8 cellular contexts compared by ENCODE assay signal in the genomic region with DNA sequence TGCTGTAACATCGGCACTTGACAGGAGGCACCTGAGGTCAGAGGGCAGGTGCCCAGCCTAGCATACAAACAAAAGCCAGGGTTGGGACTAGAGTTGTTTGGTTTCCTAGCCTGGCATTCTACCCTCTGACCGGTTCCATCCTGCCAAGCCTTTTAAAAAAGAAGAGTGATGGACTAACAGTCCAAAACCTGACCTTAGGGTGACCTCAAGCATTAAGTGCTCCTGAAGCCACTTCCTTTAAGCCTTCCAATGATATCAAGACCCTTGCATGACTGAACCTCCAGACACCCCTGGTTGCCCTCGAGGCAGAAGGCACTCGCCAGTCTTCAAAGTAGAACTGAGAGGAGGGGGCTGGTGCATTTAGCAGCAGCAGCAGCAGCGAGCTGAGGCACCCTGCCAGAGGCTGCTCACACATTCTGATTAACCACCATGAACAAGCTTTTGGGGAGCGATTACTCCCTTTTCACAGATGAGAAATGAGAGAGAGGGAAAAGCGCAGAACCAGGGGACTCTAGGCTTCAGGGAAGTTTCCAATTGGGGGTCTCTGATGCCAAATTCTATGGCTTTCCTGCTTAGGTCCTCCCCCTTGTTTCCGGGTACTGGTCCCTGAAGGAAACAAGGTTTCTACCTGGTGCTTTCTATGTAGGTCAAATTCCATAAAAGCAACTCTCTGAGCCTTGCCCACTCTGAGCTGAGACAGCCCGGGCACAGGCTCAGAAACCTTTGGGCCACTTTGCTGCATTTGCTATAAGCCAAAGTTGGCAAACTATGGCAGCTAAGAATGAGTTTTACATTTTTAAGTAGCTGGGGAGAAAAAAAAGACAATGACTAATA. TPM values are rescaled to one million over a fixed set of nuclear protein-coding genes. Genes with fewer than 3 reads are reported as not detected.
DNase-seq lines count a peak whose midpoint lies in the region; TF ChIP-seq lines count a peak whose summit lies in the region.
"Had no signal": no experiment of that assay in that cellular context is flagged by ENCODE, and none has a peak within 500 bp of the region (broad histone marks: within the 10 kb centered on the region; RNA-seq: fewer than 3 reads in every experiment).

No MANE protein-coding gene starts in this region.

- H2BK120ac ChIP-seq in trophoblast cell (ENCODE audit: insufficient read depth, low read length, poor library complexity): peak overlapping the region; percentile 93

- peak overlapping the region; percentile 88 for H2BK5ac ChIP-seq in trophoblast cell (ENCODE audit: low read depth, low read length, poor library complexity)

- H3K23ac ChIP-seq in trophoblast cell (ENCODE audit: low read length): no peak overlapping the region

- CTCF ChIA-PET in RWPE1 (lab: Yijun Ruan, JAX): interaction anchor here (0.8 to 1.3 kb wide), 2 partner anchors 27 to 28 kb away, joined by 4 to 5 read pairs; no protein-coding TSS in a partner anchor

- H3K27me3 ChIP-seq in GM23248 (replicated peaks; ENCODE audit: insufficient read depth) (no peaks in the 10 kb centered on the region), ectodermal cell (ENCODE audit: control insufficient read depth, insufficient read depth, low read length, poor library complexity, severe bottlenecking) (no peaks in the 10 kb centered on the region), trophoblast cell (ENCODE audit: insufficient read depth, low read length) (no peaks in the 10 kb centered on the region), WERI-Rb-1 (ENCODE audit: insufficient read depth, low read depth, severe bottlenecking) (no peaks in the 10 kb centered on the region)

- peak overlapping the region; percentile 80 for H4K91ac ChIP-seq in trophoblast cell (ENCODE audit: low read depth, low read length)

- H3K4me1 ChIP-seq in GM23248 (ENCODE audit: insufficient read depth): peaks cover 25% of the 10 kb centered on the region
- peaks cover 73% of the 10 kb centered on the region for H3K4me1 ChIP-seq in ectodermal cell (ENCODE audit: control insufficient read depth, insufficient read depth, low read length)
- H3K4me1 ChIP-seq in trophoblast cell (ENCODE audit: control insufficient read depth in 1 of 2, insufficient read depth in 2 of 2, low read length in 2 of 2): peaks cover 64 to 71% of the 10 kb centered on the region in 2 experiments

- peak overlapping the region; percentile 63 for H3K18ac ChIP-seq in trophoblast cell (ENCODE audit: low read length)

- 0 out of 2 replicates have a peak overlapping the region, but pooled peaks have one; percentile 10 for H3K9ac ChIP-seq in GM23248
- no peak overlapping the region for H3K9ac ChIP-seq in trophoblast cell (ENCODE audit: low read length)

- peak overlapping the region; percentile 39 for H2AK5ac ChIP-seq in trophoblast cell (ENCODE audit: low read length)

- H3K14ac ChIP-seq in trophoblast cell (ENCODE audit: low read length): peak overlapping the region; percentile 80

- peaks cover 100% of the 10 kb centered on the region for H3K79me2 ChIP-seq in GM23248 (ENCODE audit: insufficient read depth)
- peaks cover 61% of the 10 kb centered on the region for H3K79me2 ChIP-seq in trophoblast cell (ENCODE audit: control insufficient read depth, insufficient read depth, low read length, poor library complexity)

- H3K4ac ChIP-seq in trophoblast cell (ENCODE audit: low read depth, low read length): peak overlapping the region; percentile 93

- H3K36me3 ChIP-seq in GM23248 (ENCODE audit: low read depth) (0 out of 2 replicates have a peak, but pooled peaks cover 2% of the 10 kb centered on the region), ectodermal cell (ENCODE audit: control insufficient read depth, insufficient read depth, low read length) (peaks cover 30% of the 10 kb centered on the region), trophoblast cell (ENCODE audit: control insufficient read depth in 1 of 2, insufficient read depth in 2 of 2, low read length in 2 of 2) (peaks cover 59 to 60% of the 10 kb centered on the region in 2 experiments), WERI-Rb-1 (peaks cover 65% of the 10 kb centered on the region)

- H3K4me3 ChIP-seq in GM23248 (no peak overlapping the region), ectodermal cell (ENCODE audit: insufficient read depth, low read depth, low read length) (no peak overlapping the region), trophoblast cell (ENCODE audit: low read depth, low read length) (no peak overlapping the region), WERI-Rb-1 (ENCODE audit: low read depth, low read length) (no peak overlapping the region)

- H3K27ac ChIP-seq in GM23248: peak overlapping the region; percentile 48
- H3K27ac ChIP-seq in RWPE1: peak overlapping the region; percentile 97
- H3K27ac ChIP-seq in ectodermal cell (ENCODE audit: insufficient read depth, low read depth, low read length, poor library complexity, severe bottlenecking): peak overlapping the region; percentile 48
- peak overlapping the region; percentile 93 for H3K27ac ChIP-seq in trophoblast cell (ENCODE audit: low read depth, low read length)
- H3K27ac ChIP-seq in WERI-Rb-1: no peak overlapping the region

- H3F3A ChIP-seq in GM23248 (ENCODE audit: insufficient read depth): peaks cover 20% of the 10 kb centered on the region

- H2AFZ ChIP-seq in GM23248: no peak overlapping the region
- no peak overlapping the region for H2AFZ ChIP-seq in trophoblast cell (ENCODE audit: insufficient read depth, low read length, poor library complexity)

- in situ Hi-C loops in GM23248 (cut with MboI): no loop called here

- no peaks in the 10 kb centered on the region for H3K9me3 ChIP-seq in GM23248 (ENCODE audit: low read depth)
- H3K9me3 ChIP-seq in ectodermal cell (ENCODE audit: control insufficient read depth, low read length): no peaks in the 10 kb centered on the region
- no peaks in the 10 kb centered on the region for H3K9me3 ChIP-seq in trophoblast cell (ENCODE audit: insufficient read depth, low read depth, low read length)
- H3K9me3 ChIP-seq in WERI-Rb-1 (ENCODE audit: severe bottlenecking): no peaks in the 10 kb centered on the region

- H2BK12ac ChIP-seq in trophoblast cell (ENCODE audit: low read length): peak overlapping the region; percentile 63

- peak overlapping the region; percentile 67 for H4K12ac ChIP-seq in trophoblast cell (ENCODE audit: low read depth, low read length)

- H4K20me1 ChIP-seq in GM23248 (ENCODE audit: insufficient read depth): no peaks in the 10 kb centered on the region

- POLR2A ChIA-PET in RWPE1 (lab: Yijun Ruan, JAX; ENCODE audit: low non-redundant PET): no interaction called here

- TF ChIP-seq CTCF in RWPE1 (conservative IDR thresholded peaks at IDR 0.05; ENCODE audit: low read depth) (no peak), WERI-Rb-1 (IDR thresholded peaks at IDR 0.05; ENCODE audit: low read depth, low read length) (no peak)

- WGBS in GM23248 (ENCODE audit: low coverage in 1 of 2, low lambda C conversion rate in 2 of 2, missing lambda C conversion rate in 2 of 2), 2 experiments: 86 to 87% methylated on average over 9 of the region's 9 CpGs
- WGBS in ectodermal cell, 2 experiments: 81 to 84% methylated on average over 9 of the region's 9 CpGs
- WGBS in trophoblast cell (ENCODE audit: extremely low coverage, insufficient coverage, insufficient read length): no CpG with 5 or more reads among the region's 9 CpGs

- peaks cover 44% of the 10 kb centered on the region for H3K79me1 ChIP-seq in trophoblast cell (ENCODE audit: low read length)

- DNase-seq in GM23248 (no peak), RWPE1 (ENCODE audit: low spot score) (no peak), trophoblast cell (no peak), WERI-Rb-1 (no peak), ureter (ENCODE audit: low spot score) (no peak), LoVo (ENCODE audit: low spot score) (no peak)
- DNase-seq: small intestine had no signal

- H4K8ac ChIP-seq in trophoblast cell (ENCODE audit: low read depth, low read length): peak overlapping the region; percentile 58

- H3K4me2 ChIP-seq in GM23248 (ENCODE audit: unreplicated experiment): peak overlapping the region; percentile 41
- H3K4me2 ChIP-seq in trophoblast cell (ENCODE audit: low read length): peak overlapping the region; percentile 51

- H3K9me2 ChIP-seq in GM23248 (ENCODE audit: insufficient read depth): no peaks in the 10 kb centered on the region

RNA-seq across cellular contexts. Expression of a gene that starts 9.1 kb away (rescaled TPM):
- 315 and 361 TPM in 2 replicates for total RNA-seq in GM23248 (2014; rRNA removed; shearing (Covaris generic))
- 142 and 143 TPM in 2 replicates for polyA plus RNA-seq in GM23248 (2016; fragmentation: Nextera tagmentation; extraction: Ambion mirVana)
- 162 TPM for polyA plus RNA-seq in ectodermal cell (2013, experiment 1 of 4)
- 192 TPM for polyA plus RNA-seq in ectodermal cell (2013, experiment 2 of 4)
- polyA plus RNA-seq in ectodermal cell (2013, experiment 3 of 4): 137 TPM
- 147 TPM for polyA plus RNA-seq in ectodermal cell (2013, experiment 4 of 4)
- polyA plus RNA-seq in trophoblast cell (2013): 1,633 and 1,681 TPM in 2 replicates
- total RNA-seq in ureter: 246 TPM
